Comparison of ENCODE assay signal across 9 cellular contexts in genomic region chr5:8829322-8830029, GRCh38.
DNase-seq lines count a peak whose midpoint lies in the region; ATAC-seq and TF ChIP-seq lines count a peak whose summit lies in the region.
"Had no signal": no experiment of that assay in that cellular context is flagged by ENCODE, and none has a peak within 500 bp of the region (broad histone marks: within the 10 kb centered on the region; RNA-seq: fewer than 3 reads in every experiment).

No MANE protein-coding gene starts in this region.

- H3K36me3 ChIP-seq in body of pancreas (replicated peaks in 1 of 2; ENCODE audit: insufficient read depth in 1 of 2, low read depth in 2 of 2) (no peaks in the 10 kb centered on the region), aorta (ENCODE audit: control insufficient read depth in 1 of 2, insufficient read depth in 2 of 2, low read length in 1 of 2) (no peaks in the 10 kb centered on the region)

- peak; percentile 48 for ATAC-seq in Right ventricle myocardium superior (ENCODE audit: poor library complexity)
- ATAC-seq in body of pancreas, result peak; percentile 62
- peak; percentile 40 for ATAC-seq in aorta (ENCODE audit: low FRiP score)
- no peak for ATAC-seq in HG03432 (IDR thresholded peaks at IDR 0.05; ENCODE audit: unreplicated experiment)
- ATAC-seq in HG03457 (IDR thresholded peaks at IDR 0.05; ENCODE audit: unreplicated experiment), result no peak

- H3K27ac ChIP-seq in body of pancreas (no peak overlapping the region), aorta (ENCODE audit: low read depth in 1 of 2, low read length in 2 of 2) (no peak overlapping the region)

- intact Hi-C loops in Right ventricle myocardium superior (cut with DNase I), result no loop called here
- intact Hi-C loops in cardiac septum (cut with DNase I), result no loop called here
- intact Hi-C loops in body of pancreas (cut with DNase I), result no loop called here
- intact Hi-C loops in aorta (cut with DNase I), result no loop called here

- no peak for DNase-seq in Right ventricle myocardium superior
- DNase-seq in cardiac septum (ENCODE audit: low spot score), result no peak
- DNase-seq in body of pancreas, result peak in 1 of 4 donors; percentile 26
- DNase-seq in iPS-NIHi7 (ENCODE audit: extremely low spot score), result peak; percentile 34
- no peak for DNase-seq in aorta
- no peak for DNase-seq in GDM1 (lab: John Stamatoyannopoulos, UW)
- DNase-seq: NCI-H2227 treated with DMSO at 0.1 percent for 48 hours had no signal

- no peak for TF ChIP-seq POLR2A in body of pancreas (IDR thresholded peaks at IDR 0.05)

- H3K27me3 ChIP-seq in body of pancreas (no peaks in the 10 kb centered on the region), aorta (ENCODE audit: control insufficient read depth in 1 of 2, insufficient read depth in 2 of 2, low read length in 1 of 2) (no peaks in the 10 kb centered on the region)

- no peak overlapping the region for H3K4me3 ChIP-seq in body of pancreas
- H3K4me3 ChIP-seq in aorta (ENCODE audit: low read length in 2 of 2), result no peak overlapping the region

- TF ChIP-seq CTCF in body of pancreas (IDR thresholded peaks at IDR 0.05), result no peak

- H3K9me3 ChIP-seq in body of pancreas (no peaks in the 10 kb centered on the region), aorta (ENCODE audit: control insufficient read depth, low read length) (no peaks in the 10 kb centered on the region)

- H3K4me1 ChIP-seq in body of pancreas, result no peaks in the 10 kb centered on the region
- no peaks in the 10 kb centered on the region for H3K4me1 ChIP-seq in aorta (ENCODE audit: control insufficient read depth in 1 of 2, insufficient read depth in 2 of 2, low read length in 2 of 2)

Comparison
In these comparisons a context has a peak if more than half of its experiments do, and no peak if none do; other contexts are left out.
1. ATAC-seq: peak in Right ventricle myocardium superior (single experiment), body of pancreas (single experiment) and aorta (single experiment); none in HG03432 (single experiment) and HG03457 (single experiment).